ENCODE assay signal across 8 cellular contexts in the genomic region with DNA sequence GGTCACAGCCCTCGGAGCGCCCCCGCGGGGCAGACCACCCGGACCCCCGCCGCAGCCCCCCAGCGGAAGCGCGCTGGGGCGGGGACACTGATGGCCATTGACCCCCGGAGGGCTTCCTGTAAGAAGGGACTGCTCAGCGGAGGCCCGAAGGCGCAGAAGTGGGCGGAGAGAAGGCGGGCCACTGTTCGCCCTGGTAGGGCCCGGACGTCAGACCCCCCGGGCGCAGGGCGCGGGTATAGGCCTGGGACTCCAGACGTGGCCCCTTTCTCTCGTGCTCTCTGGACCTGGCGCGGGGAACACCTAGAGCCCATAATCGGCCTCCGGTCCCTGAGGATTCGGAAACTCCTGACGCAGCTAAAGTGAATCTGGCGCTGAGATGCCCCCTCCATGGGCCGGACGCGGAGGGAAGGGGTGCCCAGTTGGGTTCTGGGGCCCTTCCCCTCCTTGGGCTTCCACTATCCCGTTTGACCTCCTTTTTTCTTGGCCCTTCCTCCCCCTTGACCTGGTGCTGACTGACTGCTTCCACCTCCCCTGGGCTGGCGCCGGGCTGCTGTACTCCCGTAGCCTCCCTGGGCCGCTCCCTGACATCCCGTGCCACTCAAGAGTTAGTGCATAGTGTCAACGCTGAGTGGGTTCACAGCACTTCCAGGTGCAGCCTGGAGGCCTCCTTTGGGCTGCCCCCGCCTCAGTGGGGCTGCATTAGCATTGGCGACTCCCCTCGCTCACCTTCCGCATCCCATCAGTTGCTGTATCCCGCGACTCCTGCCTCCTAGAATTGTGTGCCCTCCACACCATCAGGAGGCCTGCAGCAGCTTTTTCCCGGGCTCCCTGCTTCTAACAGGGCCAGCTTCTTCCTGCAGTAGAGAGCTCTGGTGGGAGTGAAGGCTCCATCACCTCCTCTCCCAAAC. TPM values are rescaled to one million over a fixed set of nuclear protein-coding genes. Genes with fewer than 3 reads are reported as not detected.
A peak's percentile ranks its signal among the peaks of the same experiment; 100 is the strongest.
DNase-seq lines count a peak whose midpoint lies in the region; ATAC-seq and TF ChIP-seq lines count a peak whose summit lies in the region.

No MANE protein-coding gene starts in this region.

- no peaks in the 10 kb centered on the region for H3K4me1 ChIP-seq in neural progenitor cell
- no peaks in the 10 kb centered on the region for H3K4me1 ChIP-seq in urinary bladder (ENCODE audit: insufficient read depth)

- H3K79me2 ChIP-seq in neural progenitor cell (ENCODE audit: low read depth) = no peaks in the 10 kb centered on the region

- H3K27ac Mint-ChIP-seq in neural progenitor cell = no peak overlapping the region

- H3K27me3 ChIP-seq in neural progenitor cell = peaks cover 30% of the 10 kb centered on the region

- no peak overlapping the region for H3K9ac ChIP-seq in neural progenitor cell

- H4K20me1 ChIP-seq in neural progenitor cell (ENCODE audit: low read depth) = no peaks in the 10 kb centered on the region

- H2AFZ ChIP-seq in neural progenitor cell (replicated peaks) = peak overlapping the region; percentile 95

- H3K27ac ChIP-seq in neural progenitor cell (no peak overlapping the region), urinary bladder (ENCODE audit: low read depth) (peak overlapping the region; percentile 57)

- 15% methylated on average over 50 of the region's 50 CpGs for WGBS in urinary bladder

- peaks cover 8% of the 10 kb centered on the region for H3K27me3 Mint-ChIP-seq in neural progenitor cell (ENCODE audit: insufficient read depth, low read depth)

- peak overlapping the region; percentile 84 for H3K4me3 ChIP-seq in neural progenitor cell
- peak overlapping the region; percentile 88 for H3K4me3 ChIP-seq in urinary bladder (ENCODE audit: low read depth, low read length)

- no peaks in the 10 kb centered on the region for H3K36me3 ChIP-seq in neural progenitor cell
- no peaks in the 10 kb centered on the region for H3K36me3 ChIP-seq in urinary bladder (ENCODE audit: insufficient read depth)

- H3K4me1 Mint-ChIP-seq in neural progenitor cell = peaks cover 14% of the 10 kb centered on the region

- H3F3A ChIP-seq in neural progenitor cell (ENCODE audit: low read depth) = peaks cover 4% of the 10 kb centered on the region

- peak; percentile 32 for ATAC-seq in HG02840 (IDR thresholded peaks at IDR 0.05; ENCODE audit: low FRiP score, unreplicated experiment)

- TF ChIP-seq CTCF in neural progenitor cell (IDR thresholded peaks at IDR 0.05) = no peak

- no peaks in the 10 kb centered on the region for H3K9me3 Mint-ChIP-seq in neural progenitor cell

- no peaks in the 10 kb centered on the region for H3K9me3 ChIP-seq in neural progenitor cell (ENCODE audit: low read depth)

- H3K4me2 ChIP-seq in neural progenitor cell = peak overlapping the region; percentile 89

- peaks cover 9% of the 10 kb centered on the region for H3K36me3 Mint-ChIP-seq in neural progenitor cell

- DNase-seq in NCI-H2227 (lab: John Stamatoyannopoulos, UW; ENCODE audit: unreplicated experiment) = peak; percentile 49
- no peak for DNase-seq in NCI-H2227 treated with DMSO at 0.1 percent for 48 hours (lab: John Stamatoyannopoulos, UW)
- peak; percentile 5 for DNase-seq in NCI-H526 treated with DMSO at 0.1 percent for 48 hours (lab: John Stamatoyannopoulos, UW)
- DNase-seq in activated T-cell treated with anti-CD3 and anti-CD28 coated beads, Interleukin-2, amount 50 U/mL, for 48 hours = peak; percentile 58 to 69
- peak; percentile 44 for DNase-seq in fibroblast of peridontal ligament (ENCODE audit: extremely low read depth)
- peak; percentile 58 for DNase-seq in neural progenitor cell (ENCODE audit: low spot score)

- H3K4me3 Mint-ChIP-seq in neural progenitor cell = peak overlapping the region; percentile 87

RNA-seq across cellular contexts. Expression of a gene that starts 0.7 kb away (rescaled TPM):
- total RNA-seq in neural progenitor cell (ENCODE audit: low replicate concordance) = 2.4 and 4.9 TPM in 2 replicates
- 11.4 TPM for total RNA-seq in urinary bladder
- 76.6 TPM for polyA plus RNA-seq in urinary bladder

RNA-seq across cellular contexts. Expression of a gene that starts 44.5 kb away (rescaled TPM):
- total RNA-seq in neural progenitor cell (ENCODE audit: low replicate concordance) (18.4 and 43.8 TPM in 2 replicates), urinary bladder (4.2 TPM)
- 5.5 TPM for polyA plus RNA-seq in urinary bladder
